15 cellular contexts compared by ENCODE assay signal in genomic region chr1:30988045-30988444, GRCh38.
DNase-seq lines count a peak whose midpoint lies in the region; ATAC-seq and TF ChIP-seq lines count a peak whose summit lies in the region.
"Had no signal": no experiment of that assay in that cellular context is flagged by ENCODE, and none has a peak within 500 bp of the region (broad histone marks: within the 10 kb centered on the region; RNA-seq: fewer than 3 reads in every experiment).

No MANE protein-coding gene starts in this region.

- POLR2A ChIA-PET in activated CD4-positive, alpha-beta T cell treated with anti-CD3 and anti-CD28 coated beads for 36 hours (lab: Charles Lee) = no interaction called here

- no peak overlapping the region for H3K4me3 ChIP-seq in epithelial cell of esophagus (ENCODE audit: low read length)
- H3K4me3 ChIP-seq in HAP-1 = no peak overlapping the region
- H3K4me3 ChIP-seq: upper lobe of left lung had no signal

- H3K27me3 Mint-ChIP-seq in activated CD4-positive, alpha-beta T cell treated with anti-CD3 and anti-CD28 coated beads for 36 hours = no peaks in the 10 kb centered on the region

- no peak for ATAC-seq in activated CD4-positive, alpha-beta T cell treated with anti-CD3 and anti-CD28 coated beads for 36 hours
- ATAC-seq in GM19035 (IDR thresholded peaks at IDR 0.05; ENCODE audit: unreplicated experiment) = no peak

- H3K27me3 ChIP-seq in HAP-1 (ENCODE audit: low read depth) = no peaks in the 10 kb centered on the region
- H3K27me3 ChIP-seq: upper lobe of left lung had no signal

- H3K4me1 ChIP-seq in HAP-1 = peaks cover 59% of the 10 kb centered on the region

- H3K9me3 ChIP-seq in HAP-1 = no peaks in the 10 kb centered on the region
- H3K9me3 ChIP-seq: upper lobe of left lung had no signal

- H3K9me3 Mint-ChIP-seq in activated CD4-positive, alpha-beta T cell treated with anti-CD3 and anti-CD28 coated beads for 36 hours (ENCODE audit: low read depth) = no peaks in the 10 kb centered on the region

- H3K36me3 Mint-ChIP-seq in activated CD4-positive, alpha-beta T cell treated with anti-CD3 and anti-CD28 coated beads for 36 hours (ENCODE audit: low read depth) = peaks cover 53% of the 10 kb centered on the region

- TF ChIP-seq CTCF in epithelial cell of esophagus (IDR thresholded peaks at IDR 0.05; ENCODE audit: insufficient read depth, low read depth, low read length, missing control alignments) = no peak

- in situ Hi-C loops in HAP-1 (cut with MboI; ENCODE audit: low sequenced_read_pairs) = no loop called here

- H3K27ac Mint-ChIP-seq in activated CD4-positive, alpha-beta T cell treated with anti-CD3 and anti-CD28 coated beads for 36 hours = peak overlapping the region; percentile 10

- no peak for DNase-seq in activated CD4-positive, alpha-beta T cell treated with anti-CD3 and anti-CD28 coated beads for 36 hours
- DNase-seq in activated CD4-positive, alpha-beta T cell treated with anti-CD3 and anti-CD28 coated beads for 48 hours = no peak
- DNase-seq in M059J (ENCODE audit: low read depth) = peak; percentile 18
- DNase-seq in epithelial cell of esophagus (ENCODE audit: low read depth) = peak; percentile 39
- peak; percentile 38 for DNase-seq in renal cortical epithelial cell (ENCODE audit: low read depth)
- DNase-seq in NCI-H2196 treated with DMSO at 0.1 percent for 48 hours (lab: John Stamatoyannopoulos, UW; ENCODE audit: unreplicated experiment) = no peak
- no peak for DNase-seq in HAP-1 (ENCODE audit: low spot score in 2 of 2)
- DNase-seq: activated effector memory CD4-positive, alpha-beta T cell treated with anti-CD3 and anti-CD28 coated beads, Interleukin-2, amount 50 U/mL, for 16 hours; cortex of kidney; NCI-H1694 treated with DMSO at 0.1 percent for 48 hours; stimulated activated CD4-positive, alpha-beta T cell treated with anti-CD3 and anti-CD28 coated beads, Interleukin-12 subunit alpha, Interleukin-12 subunit beta, amount 100 ng/mL, for 4 hours; stimulated activated naive CD4-positive, alpha-beta T cell treated with Interleukin-2 at 50 U/mL for 16 hours; upper lobe of left lung; WERI-Rb-1 had no signal

- peaks cover 34% of the 10 kb centered on the region for H3K36me3 ChIP-seq in HAP-1 (replicated peaks)

- peaks cover 64% of the 10 kb centered on the region for H3K4me1 Mint-ChIP-seq in activated CD4-positive, alpha-beta T cell treated with anti-CD3 and anti-CD28 coated beads for 36 hours

- no peak overlapping the region for H3K4me3 Mint-ChIP-seq in activated CD4-positive, alpha-beta T cell treated with anti-CD3 and anti-CD28 coated beads for 36 hours

- CTCF ChIA-PET in activated CD4-positive, alpha-beta T cell treated with anti-CD3 and anti-CD28 coated beads for 36 hours (lab: Charles Lee) = interaction anchor here (0.6 to 1.8 kb wide), 4 partner anchors 9 to 22 kb away, joined by 3 to 7 read pairs (median 4); no protein-coding TSS in a partner anchor

- intact Hi-C loops in activated CD4-positive, alpha-beta T cell treated with anti-CD3 and anti-CD28 coated beads for 36 hours (cut with DNase I, micrococcal nuclease) = no loop called here

Comparison
In these comparisons a context has a peak if more than half of its experiments do, and no peak if none do; other contexts are left out.
1. DNase-seq: peak in M059J (single experiment), epithelial cell of esophagus (single experiment) and renal cortical epithelial cell (single experiment); none in activated CD4-positive, alpha-beta T cell treated with anti-CD3 and anti-CD28 coated beads for 36 hours (single experiment), activated CD4-positive, alpha-beta T cell treated with anti-CD3 and anti-CD28 coated beads for 48 hours (single experiment), NCI-H2196 treated with DMSO at 0.1 percent for 48 hours (single experiment) and HAP-1 (0 of 2).